6 cellular contexts compared by ENCODE assay signal in genomic region chr11:3398509-3398908, GRCh38. TPM values are rescaled to one million over a fixed set of nuclear protein-coding genes. Genes with fewer than 3 reads are reported as not detected.
DNase-seq lines count a peak whose midpoint lies in the region; TF ChIP-seq lines count a peak whose summit lies in the region.
"Not testable (repeated sequence)": the region's sequence is repeated elsewhere in the genome, so short reads cannot be mapped to it uniquely, and the experiment has no call there.

No MANE protein-coding gene starts in this region.

- peak; percentile 40 for DNase-seq in NCI-H226
- DNase-seq in amniotic epithelial cell (ENCODE audit: low read depth), result peak; percentile 13
- not testable (repeated sequence) for DNase-seq in breast epithelium (ENCODE audit: low spot score in 2 of 2); neural crest cell (ENCODE audit: low read depth, low spot score); smooth muscle cell (lab: John Stamatoyannopoulos, UW; ENCODE audit: unreplicated experiment)
- DNase-seq in left kidney (ENCODE audit: low read depth, low spot score), result peak; percentile 7

- not testable (repeated sequence) for H3K79me2 ChIP-seq in smooth muscle cell (ENCODE audit: low read depth)

- not testable (repeated sequence) for H3K27me3 ChIP-seq in breast epithelium; smooth muscle cell (ENCODE audit: low read depth)

- not testable (repeated sequence) for H3K9me3 ChIP-seq in breast epithelium; smooth muscle cell (replicated peaks; ENCODE audit: low read depth)

- WGBS in smooth muscle cell (ENCODE audit: low lambda C conversion rate), result 65% methylated on average over 3 of the region's 3 CpGs

- TF ChIP-seq POLR2A in breast epithelium (IDR thresholded peaks at IDR 0.05), result not testable (repeated sequence)

- not testable (repeated sequence) for H3K9me3 Mint-ChIP-seq in neural crest cell

- H3K4me2 ChIP-seq in smooth muscle cell, result not testable (repeated sequence)

- not testable (repeated sequence) for H3K4me1 ChIP-seq in breast epithelium; smooth muscle cell (ENCODE audit: low read depth)

- H3F3A ChIP-seq in smooth muscle cell (ENCODE audit: low read depth), result not testable (repeated sequence)

- H3K27ac ChIP-seq in breast epithelium (peak overlapping the region; percentile 21 to 32), smooth muscle cell (ENCODE audit: low read depth) (peak overlapping the region; percentile 15)

- not testable (repeated sequence) for H2AFZ ChIP-seq in smooth muscle cell (ENCODE audit: low read depth)

- H3K27ac Mint-ChIP-seq in neural crest cell (ENCODE audit: unreplicated experiment), result peak overlapping the region; percentile 50

- H4K20me1 ChIP-seq in smooth muscle cell (ENCODE audit: low read depth), result not testable (repeated sequence)

- intact Hi-C loops in breast epithelium (cut with DNase I; ENCODE audit: low total_unique reads), result not testable (repeated sequence)

- H3K9ac ChIP-seq in smooth muscle cell (ENCODE audit: low read depth), result not testable (repeated sequence)

- not testable (repeated sequence) for H3K27me3 Mint-ChIP-seq in neural crest cell (ENCODE audit: low read depth)

- H3K4me1 Mint-ChIP-seq in neural crest cell, result not testable (repeated sequence)

- TF ChIP-seq CTCF in breast epithelium (IDR thresholded peaks at IDR 0.05); neural crest cell (conservative IDR thresholded peaks at IDR 0.05); smooth muscle cell (IDR thresholded peaks at IDR 0.05; ENCODE audit: borderline replicate concordance, insufficient read depth, poor library complexity, severe bottlenecking): not testable (repeated sequence)

- not testable (repeated sequence) for H3K4me3 Mint-ChIP-seq in neural crest cell

- H3K36me3 Mint-ChIP-seq in neural crest cell (ENCODE audit: low read depth), result not testable (repeated sequence)

- H3K36me3 ChIP-seq in breast epithelium; smooth muscle cell (ENCODE audit: low read depth): not testable (repeated sequence)

- H3K4me3 ChIP-seq in breast epithelium, smooth muscle cell: not testable (repeated sequence)

RNA-seq across cellular contexts. Expression of gene ZNF195, which starts 19.6 kb away (rescaled TPM):
- total RNA-seq in breast epithelium, result 10 to 100 TPM; 16.5 to 41.9 (median 31.5) TPM
- 70.4 and 71.7 TPM in 2 replicates for total RNA-seq in neural crest cell
- total RNA-seq in smooth muscle cell, result 22.0 and 35.2 TPM in 2 replicates
- 12.0 and 18.0 TPM in 2 replicates for polyA plus RNA-seq in smooth muscle cell
